Comparison of ENCODE assay signal across 14 cellular contexts in genomic region chr7:112497481-112497880, GRCh38. TPM values are rescaled to one million over a fixed set of nuclear protein-coding genes. Genes with fewer than 3 reads are reported as not detected.
DNase-seq lines count a peak whose midpoint lies in the region; ATAC-seq, FAIRE-seq and TF ChIP-seq lines count a peak whose summit lies in the region.
"Had no signal": no experiment of that assay in that cellular context is flagged by ENCODE, and none has a peak within 500 bp of the region (broad histone marks: within the 10 kb centered on the region; RNA-seq: fewer than 3 reads in every experiment).

No MANE protein-coding gene starts in this region.

- TF ChIP-seq CTCF in GM12878 (IDR thresholded peaks at IDR 0.05 in 2 of 3, conservative IDR thresholded peaks at IDR 0.05 in 1 of 3; ENCODE audit: control insufficient read depth in 2 of 3, extremely low read depth in 1 of 3, insufficient read depth in 1 of 3, low read depth in 3 of 3, low read length in 3 of 3) (no peak), transverse colon (IDR thresholded peaks at IDR 0.05) (no peak)

- intact Hi-C loops in GM12878 (cut with micrococcal nuclease; ENCODE audit: unreplicated experiment) (loop anchor here (2.0 kb wide), 1 partner anchor 757 kb away; no protein-coding TSS in a partner anchor), transverse colon (cut with DNase I; ENCODE audit: low total_unique reads) (no loop called here)

- no TSS peak for BruUV-seq in GM12878 (replicated peaks; lab: Mats Ljungman, UMichigan)

- no peaks in the 10 kb centered on the region; the same call in 1 of the 2 replicates for H3K4me1 ChIP-seq in GM12878 (ENCODE audit: control insufficient read depth, insufficient read depth, low read length)
- peaks cover 0 to 11% (median 2%) of the 10 kb centered on the region in 4 donors for H3K4me1 ChIP-seq in transverse colon
- H3K4me1 ChIP-seq: parathyroid adenoma had no signal

- POLR2A ChIA-PET in GM12878 (lab: Charles Lee): interaction anchor here (1.6 kb wide), 1 partner anchor 48 kb away, joined by 4 read pairs; no protein-coding TSS in a partner anchor

- CTCF ChIA-PET in GM12878 (lab: Yijun Ruan, JAX): interaction anchor here (0.7 to 3.2 kb wide), 10 partner anchors 8 to 758 kb away, joined by 3 to 21 read pairs (median 4); partner anchors contain the start of gene LSMEM1

- TF ChIP-seq POLR2A in GM12878 (IDR thresholded peaks at IDR 0.05; ENCODE audit: low read depth, low read length) (no peak), transverse colon (IDR thresholded peaks at IDR 0.05) (no peak)

- in situ Hi-C loops in GM12878 (cut with MboI): no loop called here
- in situ Hi-C loops in transverse colon (cut with MboI; ENCODE audit: low pct_ligation_motif_present in 1 of 4, low pct_unique_long_range_greater_than_20kb in 1 of 4, low sequenced_read_pairs in 3 of 4): loop anchor here in 2 of 4 donors (10.0 kb wide), 1 partner anchor 753 kb away; no protein-coding TSS in a partner anchor

- TF ChIP-seq EP300 in GM12878 (IDR thresholded peaks at IDR 0.05; ENCODE audit: borderline replicate concordance in 1 of 2, control insufficient read depth in 1 of 2, low read depth in 2 of 2, low read length in 2 of 2) (no peak), transverse colon (IDR thresholded peaks at IDR 0.05; ENCODE audit: low read depth) (no peak)

- H3K27me3 ChIP-seq in GM12878 (replicated peaks in 1 of 2; ENCODE audit: control insufficient read depth in 2 of 2, insufficient read depth in 2 of 2, low read length in 1 of 2) (no peaks in the 10 kb centered on the region), transverse colon (no peaks in the 10 kb centered on the region)

- no peaks in the 10 kb centered on the region for H4K20me1 ChIP-seq in GM12878 (ENCODE audit: control insufficient read depth, insufficient read depth)

- FAIRE-seq in GM12878 (lab: Jason Lieb, UNC): peak; percentile 47

- SMC1A ChIA-PET in GM12878 (lab: Charles Lee; ENCODE audit: uncharacterized antibody, unreplicated experiment): interaction anchor here (1.1 to 2.9 kb wide), 6 partner anchors 11 to 756 kb away, joined by 3 to 12 read pairs (median 5); no protein-coding TSS in a partner anchor

- H3K36me3 ChIP-seq in GM12878 (ENCODE audit: control insufficient read depth in 2 of 2, insufficient read depth in 2 of 2, low read length in 1 of 2) (no peaks in the 10 kb centered on the region), transverse colon (no peaks in the 10 kb centered on the region)

- no peaks in the 10 kb centered on the region for H3K79me2 ChIP-seq in GM12878 (ENCODE audit: control insufficient read depth, insufficient read depth, low read length)
- H3K79me2 ChIP-seq: parathyroid adenoma had no signal

- DNase-seq in GM12878 (ENCODE audit: low read depth, low spot score) (peak; percentile 27), NCI-H128 (lab: John Stamatoyannopoulos, UW; ENCODE audit: unreplicated experiment) (no peak), transverse colon (no peak), amniotic stem cell (lab: John Stamatoyannopoulos, UW) (no peak), cerebellar cortex (ENCODE audit: low spot score) (no peak)
- DNase-seq: activated CD8-positive, alpha-beta memory T cell treated with anti-CD3 and anti-CD28 coated beads for 24 hours; activated naive CD4-positive, alpha-beta T cell treated with anti-CD3 and anti-CD28 coated beads, Interleukin-2, amount 50 U/mL, for 16 hours; NCI-H446 treated with DMSO at 0.1 percent for 48 hours; T-helper 9 cell had no signal

- ATAC-seq in GM18861 (IDR thresholded peaks at IDR 0.05; ENCODE audit: unreplicated experiment): peak; percentile 76
- peak; percentile 83 for ATAC-seq in GM21528 (IDR thresholded peaks at IDR 0.05; ENCODE audit: low FRiP score, unreplicated experiment)
- peak; percentile 68 for ATAC-seq in HG03066 (IDR thresholded peaks at IDR 0.05; ENCODE audit: low read depth, unreplicated experiment)
- peak; percentile 81 for ATAC-seq in GM12878

- H3K9me3 ChIP-seq in GM12878 (replicated peaks; ENCODE audit: control insufficient read depth, insufficient read depth, low read length): no peaks in the 10 kb centered on the region
- H3K9me3 ChIP-seq in transverse colon: no peaks in the 10 kb centered on the region

- no peak for TF ChIP-seq RAD21 in GM12878 (IDR thresholded peaks at IDR 0.05; ENCODE audit: insufficient read depth, low read depth, low read length)

- H3K9ac ChIP-seq in GM12878 (ENCODE audit: control insufficient read depth, insufficient read depth, low read length): no peak overlapping the region
- H3K9ac ChIP-seq: parathyroid adenoma had no signal

- RAD21 ChIA-PET in GM12878 (lab: Charles Lee; ENCODE audit: unreplicated experiment): interaction anchor here (0.8 to 1.3 kb wide), 3 partner anchors 13 to 735 kb away, joined by 3 to 4 read pairs (median 3); no protein-coding TSS in a partner anchor

- H2AFZ ChIP-seq in GM12878 (ENCODE audit: control insufficient read depth, low read depth, low read length): no peak overlapping the region
- H2AFZ ChIP-seq: parathyroid adenoma had no signal

- no peak overlapping the region for H3K27ac ChIP-seq in GM12878 (ENCODE audit: control insufficient read depth, insufficient read depth)
- no peak overlapping the region for H3K27ac ChIP-seq in transverse colon
- H3K27ac ChIP-seq: HL-60, parathyroid adenoma had no signal

- H3K4me3 ChIP-seq in GM12878: no peak overlapping the region
- H3K4me3 ChIP-seq in transverse colon: no peak overlapping the region

- WGBS in GM12878 (ENCODE audit: insufficient coverage, insufficient replicate concordance, low lambda C conversion rate, missing lambda C conversion rate): 0% methylated on average over 2 of the region's 2 CpGs
- WGBS in transverse colon (ENCODE audit: low coverage in 1 of 2), 2 donors: 38 to 39% methylated on average over 2 of the region's 2 CpGs

- no peak overlapping the region for H3K4me2 ChIP-seq in GM12878 (ENCODE audit: control insufficient read depth, insufficient read depth)

TF ChIP-seq in GM12878, 131 proteins besides CTCF, POLR2A, EP300 and RAD21:
- TF ChIP-seq SPI1 (IDR thresholded peaks at IDR 0.05; ENCODE audit: borderline replicate concordance, insufficient read depth, low read depth, low read length) (peak; percentile 67; the same call in 1 of the 2 replicates), RFX5 (IDR thresholded peaks at IDR 0.05; ENCODE audit: low read depth, low read length) (no peak), RAD51 (IDR thresholded peaks at IDR 0.05) (peak; percentile 50; the same call in 1 of the 2 replicates), IKZF1 (conservative IDR thresholded peaks at IDR 0.05) (0 out of 2 replicates have a peak, but pooled peaks have one; percentile 12), BHLHE40 (IDR thresholded peaks at IDR 0.05; ENCODE audit: borderline replicate concordance in 1 of 2, low read depth in 2 of 2, low read length in 1 of 2) (peak in 1 of 2 experiments; percentile 51; a peak in 2 of 4 replicates), NFXL1 (IDR thresholded peaks at IDR 0.05; ENCODE audit: borderline replicate concordance) (no peak)
TF ChIP-seq in GM12878: peak in this region for 4.

RNA-seq across cellular contexts. Expression of gene LSMEM1, which starts 16.7 kb away (rescaled TPM):
- 0.44 and 0.86 TPM in 2 replicates for total RNA-seq in GM12878 (2013; cell fraction: nucleolus; rRNA removed)
- 0.11 and 0.17 TPM in 2 replicates for total RNA-seq in GM12878 (2014; rRNA removed)
- 0.27 and 0.32 TPM in 2 replicates for total RNA-seq in GM12878 (2014; rRNA removed; fragmentation: Illumina TruSeq; extraction: Trizol)
- 0.18 and 0.21 TPM in 2 replicates for total RNA-seq in GM12878 (2021)
- polyA plus RNA-seq in GM12878 (2011; ENCODE audit: low read depth): 0.31 TPM
- polyA plus RNA-seq in GM12878 (2011; rRNA removed): 0.67 and 1.1 TPM in 2 replicates
- polyA plus RNA-seq in GM12878 (2011; cell fraction: cytosol; rRNA removed): 0.08 and 0.28 TPM in 2 replicates
- 1.1 and 1.2 TPM in 2 replicates for polyA plus RNA-seq in GM12878 (2011; cell fraction: nucleus; rRNA removed)
- 0.42 and 0.55 TPM in 2 replicates for polyA plus RNA-seq in GM12878 (2012)
- 0.26 TPM in 1 of 2 replicates, not detected in the other for polyA plus RNA-seq in GM12878 (2014; fragmentation: Illumina TruSeq; extraction: Trizol)
- under 1 TPM; 0.11 to 0.23 TPM for polyA plus RNA-seq in GM12878 (2014; fragmentation: Nextera tagmentation; extraction: Ambion mirVana)
- 0.47 and 0.63 TPM in 2 replicates for polyA plus RNA-seq in GM12878 (2014; rRNA removed)
- under 1 TPM; 0.33 to 0.66 TPM for polyA plus RNA-seq in GM12878 (2016; fragmentation: Nextera tagmentation; extraction: Ambion mirVana)
- not detected in 2 replicates for polyA minus RNA-seq in GM12878 (2011; rRNA and poly(A)+ RNA removed)
- polyA minus RNA-seq in GM12878 (2011; cell fraction: cytosol; rRNA and poly(A)+ RNA removed): not detected in 2 replicates
- 0.48 and 0.96 TPM in 2 replicates for polyA minus RNA-seq in GM12878 (2011; cell fraction: nucleus; rRNA and poly(A)+ RNA removed)
- 1 to 10 TPM in 1 of 4 donors, under 1 TPM in 1, not detected in 2; 0.96 to 4.0 TPM for total RNA-seq in transverse colon

RNA-seq across cellular contexts. Expression of gene IFRD1, which starts 47.2 kb away (rescaled TPM):
- total RNA-seq in GM12878 (2013; cell fraction: nucleolus; rRNA removed): 67.1 and 76.4 TPM in 2 replicates
- total RNA-seq in GM12878 (2014; rRNA removed): 21.7 and 26.2 TPM in 2 replicates
- total RNA-seq in GM12878 (2014; rRNA removed; fragmentation: Illumina TruSeq; extraction: Trizol): 19.7 and 21.9 TPM in 2 replicates
- total RNA-seq in GM12878 (2021): 20.0 and 20.1 TPM in 2 replicates
- 8.8 TPM for polyA plus RNA-seq in GM12878 (2011; ENCODE audit: low read depth)
- polyA plus RNA-seq in GM12878 (2011; rRNA removed): 31.1 and 47.8 TPM in 2 replicates
- 9.4 and 10.3 TPM in 2 replicates for polyA plus RNA-seq in GM12878 (2011; cell fraction: cytosol; rRNA removed)
- 35.5 and 39.5 TPM in 2 replicates for polyA plus RNA-seq in GM12878 (2011; cell fraction: nucleus; rRNA removed)
- 19.1 and 25.5 TPM in 2 replicates for polyA plus RNA-seq in GM12878 (2012)
- polyA plus RNA-seq in GM12878 (2014; fragmentation: Illumina TruSeq; extraction: Trizol): 16.8 and 17.5 TPM in 2 replicates
- 10 to 100 TPM in 1 of 2 experiments, 1 to 10 TPM in 1; 9.6 to 12.0 TPM for polyA plus RNA-seq in GM12878 (2014; fragmentation: Nextera tagmentation; extraction: Ambion mirVana)
- polyA plus RNA-seq in GM12878 (2014; rRNA removed): 18.6 and 18.7 TPM in 2 replicates
- polyA plus RNA-seq in GM12878 (2016; fragmentation: Nextera tagmentation; extraction: Ambion mirVana): 10 to 100 TPM; 25.2 to 25.4 TPM
- 18.9 and 25.7 TPM in 2 replicates for polyA minus RNA-seq in GM12878 (2011; rRNA and poly(A)+ RNA removed)
- 6.7 and 13.1 TPM in 2 replicates for polyA minus RNA-seq in GM12878 (2011; cell fraction: cytosol; rRNA and poly(A)+ RNA removed)
- polyA minus RNA-seq in GM12878 (2011; cell fraction: nucleus; rRNA and poly(A)+ RNA removed): 40.0 and 55.1 TPM in 2 replicates
- 10 to 100 TPM; 23.3 to 92.7 (median 52.0) TPM for total RNA-seq in transverse colon
